1 cellular context compared by ENCODE assay signal in the genomic region with DNA sequence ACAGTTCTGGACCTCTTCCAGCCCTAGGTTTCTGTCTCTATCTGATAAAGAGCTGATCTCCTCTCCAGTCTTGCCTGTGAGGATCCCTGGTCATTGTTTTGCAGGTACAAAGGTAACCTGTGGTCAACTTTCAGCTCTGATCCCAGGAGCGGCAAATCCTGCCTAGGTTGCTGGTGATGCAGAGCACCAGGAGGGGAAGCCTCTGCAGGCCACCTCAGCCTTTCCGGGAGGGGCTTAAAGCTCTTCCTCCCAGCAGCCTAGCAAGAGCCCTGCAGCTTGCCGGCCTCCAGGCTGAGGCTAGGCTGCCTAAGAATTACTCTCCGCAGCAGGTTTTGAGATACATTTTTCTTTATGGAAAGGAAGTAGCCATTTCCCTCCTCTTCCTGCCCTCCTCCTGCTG.
TF ChIP-seq lines count a peak whose summit lies in the region.

No MANE protein-coding gene starts in this region.

TF ChIP-seq in GM23338, 12 proteins besides CTCF, POLR2A, EP300 and RAD21 (continued from another document):
- TF ChIP-seq ETS1 (IDR thresholded peaks at IDR 0.05) = no peak
- TF ChIP-seq STAT1 (IDR thresholded peaks at IDR 0.05; ENCODE audit: unreplicated experiment) = no peak
- TF ChIP-seq ZNF462 (CRISPR knock-in tag; IDR thresholded peaks at IDR 0.05) = no peak
